13 cellular contexts compared by ENCODE assay signal in the genomic region with DNA sequence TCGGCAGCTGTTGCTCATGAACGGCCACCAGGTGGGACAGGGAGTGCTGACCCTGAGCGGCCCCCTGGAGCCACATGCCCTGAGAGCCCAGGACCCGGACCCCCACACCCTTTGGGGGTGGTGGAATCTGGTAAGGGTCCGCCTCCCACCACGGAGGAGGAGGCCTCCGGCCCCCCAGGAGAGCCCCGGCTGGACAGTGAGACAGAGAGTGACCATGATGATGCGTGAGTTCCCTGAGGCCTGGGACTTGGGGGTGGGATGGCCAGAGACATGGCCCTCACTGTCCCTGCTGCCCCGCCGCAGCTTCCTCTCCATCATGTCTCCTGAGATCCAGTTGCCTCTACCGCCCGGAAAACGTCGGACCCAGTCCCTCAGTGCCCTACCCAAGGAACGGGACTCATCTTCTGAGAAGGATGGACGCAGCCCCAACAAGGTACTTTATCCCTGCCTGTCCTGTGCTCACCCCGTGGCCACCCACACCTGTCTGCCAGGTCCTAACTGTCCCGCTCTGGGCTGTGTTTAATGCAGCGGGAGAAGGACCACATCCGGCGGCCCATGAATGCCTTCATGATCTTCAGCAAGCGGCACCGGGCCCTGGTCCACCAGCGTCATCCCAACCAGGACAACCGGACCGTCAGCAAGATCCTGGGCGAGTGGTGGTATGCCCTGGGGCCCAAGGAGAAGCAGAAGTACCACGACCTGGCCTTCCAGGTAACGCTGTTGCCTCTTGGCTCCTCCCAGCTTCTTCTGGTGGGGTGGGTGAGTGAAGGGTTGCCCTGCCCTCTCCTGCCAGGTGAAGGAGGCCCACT. TPM values are rescaled to one million over a fixed set of nuclear protein-coding genes. Genes with fewer than 3 reads are reported as not detected.
DNase-seq lines count a peak whose midpoint lies in the region; ATAC-seq, FAIRE-seq and TF ChIP-seq lines count a peak whose summit lies in the region.
"Had no signal": no experiment of that assay in that cellular context is flagged by ENCODE, and none has a peak within 500 bp of the region (broad histone marks: within the 10 kb centered on the region; RNA-seq: fewer than 3 reads in every experiment).

No MANE protein-coding gene starts in this region.

- H4K8ac ChIP-seq in H9 (replicated peaks; ENCODE audit: insufficient read length, low read depth, low read length), result no peak overlapping the region

- H3K79me2 ChIP-seq in H9 (ENCODE audit: insufficient read depth, low read length), result peaks cover 3% of the 10 kb centered on the region; the same call in 1 of the 2 replicates
- peaks cover 26% of the 10 kb centered on the region for H3K79me2 ChIP-seq in HepG2 (ENCODE audit: insufficient read depth, low read length)

- no peak overlapping the region for H3K4me3 Mint-ChIP-seq in H9
- H3K4me3 Mint-ChIP-seq: activated naive CD8-positive, alpha-beta T cell treated with anti-CD3 and anti-CD28 coated beads, Interleukin-2, amount 10 ng/mL, durations not matched to agents 7 days and 5 days had no signal

- DNase-seq in H9 (peak; percentile 33), body of pancreas (no peak), HepG2 (ENCODE audit: low spot score) (no peak), D721Med (ENCODE audit: insufficient read length, low spot score) (no peak), NCI-H82 (lab: John Stamatoyannopoulos, UW) (no peak), NCI-H1694 treated with DMSO at 0.1 percent for 48 hours (lab: John Stamatoyannopoulos, UW) (no peak)
- DNase-seq: activated naive CD8-positive, alpha-beta T cell treated with anti-CD3 and anti-CD28 coated beads, Interleukin-2, amount 10 ng/mL, durations not matched to agents 7 days and 5 days; GF-D8; NCI-H1417; NCI-H226 had no signal

- BruUV-seq in HepG2 (replicated peaks; lab: Mats Ljungman, UMichigan), result TSS peak; percentile 10

- TF ChIP-seq POLR2A in body of pancreas (IDR thresholded peaks at IDR 0.05) (no peak), HepG2 (IDR thresholded peaks at IDR 0.05; ENCODE audit: insufficient read depth in 1 of 2, low read depth in 2 of 2, low read length in 2 of 2) (no peak)

- H3K4ac ChIP-seq in H9 (ENCODE audit: low read depth, low read length), result no peak overlapping the region

- no peak overlapping the region for H2AK5ac ChIP-seq in H9 (ENCODE audit: insufficient read length, low read length)

- no peak overlapping the region for H3K9ac ChIP-seq in H9 (ENCODE audit: extremely low read depth, insufficient read length, low read length)
- no peak overlapping the region for H3K9ac ChIP-seq in HepG2 (ENCODE audit: insufficient read depth, low read depth, low read length)

- H3K27ac ChIP-seq in H9 (ENCODE audit: insufficient read length, low read depth, low read length) (no peak overlapping the region), body of pancreas (peak overlapping the region in 3 of 4 donors; percentile 35 to 75 (median 71)), HepG2 (ENCODE audit: extremely low read length, insufficient read depth, low read length) (no peak overlapping the region), thymus (ENCODE audit: low read depth) (peak overlapping the region; percentile 46)

- TF ChIP-seq CTCF in H9 (conservative IDR thresholded peaks at IDR 0.05) (no peak), body of pancreas (IDR thresholded peaks at IDR 0.05) (no peak), HepG2 (CRISPR knock-in tag; IDR thresholded peaks at IDR 0.05) (no peak), D721Med (IDR thresholded peaks at IDR 0.05; ENCODE audit: insufficient read depth, missing control alignments) (no peak)

- ATAC-seq in body of pancreas, result no peak
- no peak for ATAC-seq in HepG2
- ATAC-seq: SK-N-SH treated with all-trans-retinoic acid at 6 μM for 48 hours had no signal

- POLR2A ChIA-PET in HepG2 (lab: Yijun Ruan, JAX), result no interaction called here

- no peak overlapping the region for H3K14ac ChIP-seq in H9 (ENCODE audit: insufficient read depth, low read length)

- no peaks in the 10 kb centered on the region; the same call in 1 of the 2 replicates for H3K27me3 Mint-ChIP-seq in H9 (ENCODE audit: low read depth)
- H3K27me3 Mint-ChIP-seq: activated naive CD8-positive, alpha-beta T cell treated with anti-CD3 and anti-CD28 coated beads, Interleukin-2, amount 10 ng/mL, durations not matched to agents 7 days and 5 days had no signal

- no peak overlapping the region for H4K91ac ChIP-seq in H9 (ENCODE audit: insufficient read length, low read depth, low read length)

- H2BK12ac ChIP-seq in H9 (ENCODE audit: insufficient read length, low read depth, low read length), result no peak overlapping the region

- no peaks in the 10 kb centered on the region for H3K9me3 Mint-ChIP-seq in H9
- H3K9me3 Mint-ChIP-seq: activated naive CD8-positive, alpha-beta T cell treated with anti-CD3 and anti-CD28 coated beads, Interleukin-2, amount 10 ng/mL, durations not matched to agents 7 days and 5 days had no signal

- no peak overlapping the region for H4K5ac ChIP-seq in H9 (ENCODE audit: insufficient read length, low read depth, low read length)

- no peak overlapping the region for H3K18ac ChIP-seq in H9 (ENCODE audit: insufficient read length, low read depth, low read length)

- no peak for TF ChIP-seq RAD21 in HepG2 (CRISPR knock-in tag; IDR thresholded peaks at IDR 0.05)

- peaks cover 11% of the 10 kb centered on the region for H3K23me2 ChIP-seq in H9 (ENCODE audit: insufficient read length, low read depth, low read length, poor library complexity, severe bottlenecking)

- intact Hi-C loops in body of pancreas (cut with DNase I), result no loop called here
- intact Hi-C loops in HepG2 (cut with micrococcal nuclease; ENCODE audit: unreplicated experiment), result no loop called here

- H3K4me3 ChIP-seq in body of pancreas (no peak overlapping the region), HepG2 (replicated peaks in 1 of 3; ENCODE audit: insufficient read depth in 1 of 3, low read depth in 2 of 3, low read length in 3 of 3) (no peak overlapping the region), thymus (ENCODE audit: low read length) (no peak overlapping the region)

- H3K79me1 ChIP-seq in H9 (ENCODE audit: insufficient read depth, low read depth, low read length, poor library complexity, severe bottlenecking), result peaks cover 11% of the 10 kb centered on the region

- in situ Hi-C loops in HepG2 (cut with HindIII; ENCODE audit: extremely low pct_ligation_motif_present, low pct_unique_long_range_greater_than_20kb), result loop anchor here (5.0 kb wide), 1 partner anchor 35 kb away; no protein-coding TSS in a partner anchor

- no peak overlapping the region for H3T11ph ChIP-seq in H9 (ENCODE audit: low read length)

- H3K27me3 ChIP-seq in H9 (ENCODE audit: insufficient read depth, low read length), result no peaks in the 10 kb centered on the region
- H3K27me3 ChIP-seq in body of pancreas, result no peaks in the 10 kb centered on the region
- H3K27me3 ChIP-seq in HepG2 (ENCODE audit: control insufficient read depth in 1 of 2, insufficient read depth in 2 of 2, low read length in 2 of 2), result no peaks in the 10 kb centered on the region; a peak in 1 of 5 replicates
- H3K27me3 ChIP-seq in thymus (ENCODE audit: control insufficient read depth, insufficient read depth), result no peaks in the 10 kb centered on the region

- H3K27ac Mint-ChIP-seq in H9, result peak overlapping the region in 1 of 3 experiments; percentile 54; a peak in 1 of 7 replicates

- peaks cover 19 to 39% of the 10 kb centered on the region in 2 experiments for H3K4me1 Mint-ChIP-seq in H9

- H2BK20ac ChIP-seq in H9 (ENCODE audit: low read depth, low read length, poor library complexity, severe bottlenecking), result no peak overlapping the region

- CTCF ChIA-PET in HepG2 (lab: Yijun Ruan, JAX; ENCODE audit: low intra/inter-chr PET ratio, low total read pairs), result no interaction called here

- TF ChIP-seq EP300 in HepG2 (IDR thresholded peaks at IDR 0.05; ENCODE audit: low read depth in 2 of 2, low read length in 2 of 2) (no peak), HepG2 (CRISPR knock-in tag; IDR thresholded peaks at IDR 0.05; ENCODE audit: borderline replicate concordance) (no peak)

- H2BK120ac ChIP-seq in H9 (ENCODE audit: low read depth, low read length, poor library complexity, severe bottlenecking), result no peak overlapping the region

- FAIRE-seq in HepG2 (lab: Jason Lieb, UNC) (no peak), D721Med (lab: Jason Lieb, UNC) (no peak)

- peaks cover 17 to 28% of the 10 kb centered on the region in 2 donors for H3K36me3 ChIP-seq in body of pancreas (replicated peaks in 1 of 2; ENCODE audit: insufficient read depth in 1 of 2, low read depth in 2 of 2)
- H3K36me3 ChIP-seq in HepG2 (replicated peaks in 1 of 2; ENCODE audit: control insufficient read depth in 1 of 2, insufficient read depth in 2 of 2, low read length in 2 of 2), result peaks cover 25 to 54% of the 10 kb centered on the region in 2 experiments; a peak in 4 of 5 replicates
- peaks cover 57% of the 10 kb centered on the region for H3K36me3 ChIP-seq in thymus (ENCODE audit: control insufficient read depth, insufficient read depth)

- H3K4me1 ChIP-seq in H9 (ENCODE audit: insufficient read depth, low read length) (peaks cover 7% of the 10 kb centered on the region; the same call in 1 of the 2 replicates), body of pancreas (peaks cover 37% of the 10 kb centered on the region), HepG2 (ENCODE audit: insufficient read depth, low read length) (peaks cover 31% of the 10 kb centered on the region), thymus (ENCODE audit: control insufficient read depth, insufficient read depth, low read length) (peaks cover 26% of the 10 kb centered on the region)

- peaks cover 18 to 46% (median 44%) of the 10 kb centered on the region in 3 experiments for H3K36me3 Mint-ChIP-seq in H9 (ENCODE audit: insufficient read depth in 1 of 3, low read depth in 3 of 3)

- H2BK15ac ChIP-seq in H9 (ENCODE audit: low read depth, low read length), result no peak overlapping the region

- H3K4me2 ChIP-seq in H9 (ENCODE audit: insufficient read depth, insufficient read length, low read length) (no peak overlapping the region), HepG2 (ENCODE audit: low read depth, low read length) (no peak overlapping the region)

- H2AFZ ChIP-seq in H9 (ENCODE audit: low read length), result no peak overlapping the region
- H2AFZ ChIP-seq in HepG2 (ENCODE audit: low read length), result no peak overlapping the region

- no peak overlapping the region for H3K56ac ChIP-seq in H9 (ENCODE audit: insufficient read length, low read depth, low read length)

- no CpG with 5 or more reads among the region's 30 CpGs for WGBS in H9 (ENCODE audit: extremely low coverage, insufficient read length, low lambda C conversion rate)
- 85 to 93% methylated on average over 8 to 21 of the region's 30 CpGs for WGBS in body of pancreas, 2 donors
- WGBS in HepG2 (ENCODE audit: low lambda C conversion rate), result over 99% methylated on average over 15 of the region's 30 CpGs
- 97% methylated on average over 30 of the region's 30 CpGs for WGBS in thymus

- no peak overlapping the region for H3K23ac ChIP-seq in H9 (ENCODE audit: insufficient read length, low read depth, low read length)

- no peak overlapping the region for H2BK5ac ChIP-seq in H9 (ENCODE audit: insufficient read length, low read length)

- H4K20me1 ChIP-seq in H9 (ENCODE audit: control insufficient read depth, insufficient read depth, insufficient read length) (peaks cover 3% of the 10 kb centered on the region), HepG2 (ENCODE audit: insufficient read depth, low read length) (peaks cover 11% of the 10 kb centered on the region; the same call in 1 of the 2 replicates)

- no peaks in the 10 kb centered on the region for H3K9me3 ChIP-seq in H9 (ENCODE audit: control insufficient read depth, low read depth, low read length)
- H3K9me3 ChIP-seq in body of pancreas, result no peaks in the 10 kb centered on the region
- no peaks in the 10 kb centered on the region for H3K9me3 ChIP-seq in HepG2 (ENCODE audit: low read length)
- no peaks in the 10 kb centered on the region for H3K9me3 ChIP-seq in thymus (ENCODE audit: control insufficient read depth)

RNA-seq across cellular contexts. Expression of gene PRR19, which starts 14.7 kb away (rescaled TPM):
- total RNA-seq in H9 (2021) (2.9 and 3.2 TPM in 2 replicates), body of pancreas (under 1 TPM in 1 of 2 donors, not detected in 1; 0.52 TPM), HepG2 (2016; rRNA removed; fragmentation: Illumina TruSeq; extraction: Trizol) (0.33 and 0.38 TPM in 2 replicates)
- not detected in 2 replicates for total RNA-seq in HepG2 (2016; cell fraction: cytosol; rRNA removed; fragmentation: Illumina TruSeq; extraction: Trizol; ENCODE audit: low read depth)
- 0.28 and 0.43 TPM in 2 replicates for total RNA-seq in HepG2 (2016; cell fraction: insoluble cytoplasmic fraction; rRNA removed; fragmentation: Illumina TruSeq; extraction: Trizol)
- total RNA-seq in HepG2 (2016; cell fraction: membrane; rRNA removed; fragmentation: Illumina TruSeq; extraction: Trizol), result 0.14 and 0.43 TPM in 2 replicates
- total RNA-seq in HepG2 (2016; cell fraction: nucleus; rRNA removed; fragmentation: Illumina TruSeq; extraction: Trizol), result 0.50 TPM in 1 of 2 replicates, not detected in the other
- polyA plus RNA-seq in HepG2 (2011; rRNA removed) (0.21 and 0.26 TPM in 2 replicates), thymus (0.78 TPM)
- polyA plus RNA-seq in HepG2 (2011; cell fraction: cytosol; rRNA removed), result 0.23 and 0.34 TPM in 2 replicates
- 0.43 and 0.80 TPM in 2 replicates for polyA plus RNA-seq in HepG2 (2011; cell fraction: nucleus; rRNA removed)
- 0.51 TPM in 1 of 2 replicates, not detected in the other for polyA plus RNA-seq in HepG2 (2012)
- polyA plus RNA-seq in HepG2 (2016; cell fraction: cytosol; fragmentation: Illumina TruSeq; extraction: Trizol; ENCODE audit: low read depth), result 0.21 and 0.22 TPM in 2 replicates
- 0.69 and 0.88 TPM in 2 replicates for polyA plus RNA-seq in HepG2 (2016; cell fraction: insoluble cytoplasmic fraction; fragmentation: Illumina TruSeq; extraction: Trizol; ENCODE audit: low read depth)
- 0.19 and 0.38 TPM in 2 replicates for polyA plus RNA-seq in HepG2 (2016; cell fraction: membrane; fragmentation: Illumina TruSeq; extraction: Trizol; ENCODE audit: low read depth)
- 0.57 and 1.5 TPM in 2 replicates for polyA plus RNA-seq in HepG2 (2016; cell fraction: nucleus; fragmentation: Illumina TruSeq; extraction: Trizol; ENCODE audit: insufficient read depth, low read depth)
- polyA minus RNA-seq in HepG2 (2011; rRNA and poly(A)+ RNA removed; ENCODE audit: low replicate concordance), result 0.94 and 1.4 TPM in 2 replicates
- polyA minus RNA-seq in HepG2 (2011; cell fraction: cytosol; rRNA and poly(A)+ RNA removed), result 0.88 TPM in 1 of 2 replicates, not detected in the other
- 0.25 TPM in 1 of 2 replicates, not detected in the other for polyA minus RNA-seq in HepG2 (2011; cell fraction: nucleus; rRNA and poly(A)+ RNA removed)
- total RNA-seq: mononuclear cell had no signal

RNA-seq across cellular contexts. Expression of gene PAFAH1B3, which starts 15.2 kb away (rescaled TPM):
- total RNA-seq in H9 (2021), result 109 and 113 TPM in 2 replicates
- total RNA-seq in body of pancreas, result 10 to 100 TPM in 1 of 2 donors, 1 to 10 TPM in 1; 7.9 to 12.5 TPM
- 58.0 and 58.6 TPM in 2 replicates for total RNA-seq in HepG2 (2016; rRNA removed; fragmentation: Illumina TruSeq; extraction: Trizol)
- 50.5 and 73.0 TPM in 2 replicates for total RNA-seq in HepG2 (2016; cell fraction: cytosol; rRNA removed; fragmentation: Illumina TruSeq; extraction: Trizol; ENCODE audit: low read depth)
- total RNA-seq in HepG2 (2016; cell fraction: insoluble cytoplasmic fraction; rRNA removed; fragmentation: Illumina TruSeq; extraction: Trizol), result 61.4 and 62.4 TPM in 2 replicates
- total RNA-seq in HepG2 (2016; cell fraction: membrane; rRNA removed; fragmentation: Illumina TruSeq; extraction: Trizol), result 53.6 and 73.9 TPM in 2 replicates
- total RNA-seq in HepG2 (2016; cell fraction: nucleus; rRNA removed; fragmentation: Illumina TruSeq; extraction: Trizol), result 23.8 and 27.3 TPM in 2 replicates
- 27.4 and 31.2 TPM in 2 replicates for polyA plus RNA-seq in HepG2 (2011; rRNA removed)
- polyA plus RNA-seq in HepG2 (2011; cell fraction: cytosol; rRNA removed), result 38.9 and 49.7 TPM in 2 replicates
- polyA plus RNA-seq in HepG2 (2011; cell fraction: nucleus; rRNA removed), result 31.1 and 32.3 TPM in 2 replicates
- 21.3 and 29.1 TPM in 2 replicates for polyA plus RNA-seq in HepG2 (2012)
- 59.5 and 77.2 TPM in 2 replicates for polyA plus RNA-seq in HepG2 (2016; cell fraction: cytosol; fragmentation: Illumina TruSeq; extraction: Trizol; ENCODE audit: low read depth)
- polyA plus RNA-seq in HepG2 (2016; cell fraction: insoluble cytoplasmic fraction; fragmentation: Illumina TruSeq; extraction: Trizol; ENCODE audit: low read depth), result 57.4 and 72.9 TPM in 2 replicates
- polyA plus RNA-seq in HepG2 (2016; cell fraction: membrane; fragmentation: Illumina TruSeq; extraction: Trizol; ENCODE audit: low read depth), result 53.3 and 66.7 TPM in 2 replicates
- 41.3 and 41.9 TPM in 2 replicates for polyA plus RNA-seq in HepG2 (2016; cell fraction: nucleus; fragmentation: Illumina TruSeq; extraction: Trizol; ENCODE audit: insufficient read depth, low read depth)
- 27.9 and 60.4 TPM in 2 replicates for polyA minus RNA-seq in HepG2 (2011; rRNA and poly(A)+ RNA removed; ENCODE audit: low replicate concordance)
- polyA minus RNA-seq in HepG2 (2011; cell fraction: cytosol; rRNA and poly(A)+ RNA removed), result 16.4 and 20.1 TPM in 2 replicates
- 7.9 and 8.8 TPM in 2 replicates for polyA minus RNA-seq in HepG2 (2011; cell fraction: nucleus; rRNA and poly(A)+ RNA removed)
- polyA plus RNA-seq in thymus, result 25.6 TPM

RNA-seq across cellular contexts. Expression of gene CIC, which starts 18.2 kb away (rescaled TPM):
- 54.0 and 56.0 TPM in 2 replicates for total RNA-seq in H9 (2021)
- total RNA-seq in body of pancreas, result 10 to 100 TPM; 40.5 to 61.0 TPM
- total RNA-seq in HepG2 (2016; rRNA removed; fragmentation: Illumina TruSeq; extraction: Trizol), result 5.4 and 8.0 TPM in 2 replicates
- 1.5 and 1.8 TPM in 2 replicates for total RNA-seq in HepG2 (2016; cell fraction: cytosol; rRNA removed; fragmentation: Illumina TruSeq; extraction: Trizol; ENCODE audit: low read depth)
- 5.2 and 7.8 TPM in 2 replicates for total RNA-seq in HepG2 (2016; cell fraction: insoluble cytoplasmic fraction; rRNA removed; fragmentation: Illumina TruSeq; extraction: Trizol)
- 4.6 and 4.9 TPM in 2 replicates for total RNA-seq in HepG2 (2016; cell fraction: membrane; rRNA removed; fragmentation: Illumina TruSeq; extraction: Trizol)
- 10.4 and 12.3 TPM in 2 replicates for total RNA-seq in HepG2 (2016; cell fraction: nucleus; rRNA removed; fragmentation: Illumina TruSeq; extraction: Trizol)
- 5.9 and 8.3 TPM in 2 replicates for polyA plus RNA-seq in HepG2 (2011; rRNA removed)
- polyA plus RNA-seq in HepG2 (2011; cell fraction: cytosol; rRNA removed), result 3.3 and 5.6 TPM in 2 replicates
- polyA plus RNA-seq in HepG2 (2011; cell fraction: nucleus; rRNA removed), result 60.6 and 75.8 TPM in 2 replicates
- polyA plus RNA-seq in HepG2 (2012), result 17.6 and 25.1 TPM in 2 replicates
- polyA plus RNA-seq in HepG2 (2016; cell fraction: cytosol; fragmentation: Illumina TruSeq; extraction: Trizol; ENCODE audit: low read depth), result 1.7 and 1.9 TPM in 2 replicates
- polyA plus RNA-seq in HepG2 (2016; cell fraction: insoluble cytoplasmic fraction; fragmentation: Illumina TruSeq; extraction: Trizol; ENCODE audit: low read depth), result 10.1 and 16.9 TPM in 2 replicates
- polyA plus RNA-seq in HepG2 (2016; cell fraction: membrane; fragmentation: Illumina TruSeq; extraction: Trizol; ENCODE audit: low read depth), result 5.7 and 6.0 TPM in 2 replicates
- 61.0 and 65.4 TPM in 2 replicates for polyA plus RNA-seq in HepG2 (2016; cell fraction: nucleus; fragmentation: Illumina TruSeq; extraction: Trizol; ENCODE audit: insufficient read depth, low read depth)
- polyA minus RNA-seq in HepG2 (2011; rRNA and poly(A)+ RNA removed; ENCODE audit: low replicate concordance), result 3.6 and 7.9 TPM in 2 replicates
- 9.1 and 10.8 TPM in 2 replicates for polyA minus RNA-seq in HepG2 (2011; cell fraction: cytosol; rRNA and poly(A)+ RNA removed)
- 14.7 and 15.5 TPM in 2 replicates for polyA minus RNA-seq in HepG2 (2011; cell fraction: nucleus; rRNA and poly(A)+ RNA removed)
- 52.2 TPM for polyA plus RNA-seq in thymus

RNA-seq across cellular contexts. Expression of gene TMEM145, which starts 25.9 kb away (rescaled TPM):
- total RNA-seq in H9 (2021), result 2.8 and 4.5 TPM in 2 replicates
- not detected for total RNA-seq in body of pancreas
- 0.07 TPM in 1 of 2 replicates, not detected in the other for total RNA-seq in HepG2 (2016; rRNA removed; fragmentation: Illumina TruSeq; extraction: Trizol)
- not detected in 2 replicates for total RNA-seq in HepG2 (2016; cell fraction: cytosol; rRNA removed; fragmentation: Illumina TruSeq; extraction: Trizol; ENCODE audit: low read depth)
- total RNA-seq in HepG2 (2016; cell fraction: insoluble cytoplasmic fraction; rRNA removed; fragmentation: Illumina TruSeq; extraction: Trizol), result 0.13 and 0.15 TPM in 2 replicates
- not detected in 2 replicates for total RNA-seq in HepG2 (2016; cell fraction: membrane; rRNA removed; fragmentation: Illumina TruSeq; extraction: Trizol)
- total RNA-seq in HepG2 (2016; cell fraction: nucleus; rRNA removed; fragmentation: Illumina TruSeq; extraction: Trizol), result 0.88 and 1.9 TPM in 2 replicates
- polyA plus RNA-seq in HepG2 (2011; rRNA removed), result 5.1 and 5.5 TPM in 2 replicates
- polyA plus RNA-seq in HepG2 (2011; cell fraction: cytosol; rRNA removed), result 2.0 and 2.3 TPM in 2 replicates
- 39.2 and 50.9 TPM in 2 replicates for polyA plus RNA-seq in HepG2 (2011; cell fraction: nucleus; rRNA removed)
- 2.9 and 6.2 TPM in 2 replicates for polyA plus RNA-seq in HepG2 (2012)
- 0.26 TPM in 1 of 2 replicates, not detected in the other for polyA plus RNA-seq in HepG2 (2016; cell fraction: cytosol; fragmentation: Illumina TruSeq; extraction: Trizol; ENCODE audit: low read depth)
- 0.57 and 0.73 TPM in 2 replicates for polyA plus RNA-seq in HepG2 (2016; cell fraction: insoluble cytoplasmic fraction; fragmentation: Illumina TruSeq; extraction: Trizol; ENCODE audit: low read depth)
- 0.17 and 0.27 TPM in 2 replicates for polyA plus RNA-seq in HepG2 (2016; cell fraction: membrane; fragmentation: Illumina TruSeq; extraction: Trizol; ENCODE audit: low read depth)
- polyA plus RNA-seq in HepG2 (2016; cell fraction: nucleus; fragmentation: Illumina TruSeq; extraction: Trizol; ENCODE audit: insufficient read depth, low read depth), result 1.7 and 2.8 TPM in 2 replicates
- polyA minus RNA-seq in HepG2 (2011; rRNA and poly(A)+ RNA removed; ENCODE audit: low replicate concordance), result 0.44 and 14.7 TPM in 2 replicates
- 1.3 and 4.2 TPM in 2 replicates for polyA minus RNA-seq in HepG2 (2011; cell fraction: cytosol; rRNA and poly(A)+ RNA removed)
- 16.7 and 20.3 TPM in 2 replicates for polyA minus RNA-seq in HepG2 (2011; cell fraction: nucleus; rRNA and poly(A)+ RNA removed)
- 0.78 TPM for polyA plus RNA-seq in thymus
- total RNA-seq: mononuclear cell had no signal

RNA-seq across cellular contexts. Expression of gene ERF, which starts 32.3 kb away (rescaled TPM):
- total RNA-seq in H9 (2021), result 120 and 126 TPM in 2 replicates
- 10 to 100 TPM; 10.6 to 31.6 TPM for total RNA-seq in body of pancreas
- total RNA-seq in HepG2 (2016; rRNA removed; fragmentation: Illumina TruSeq; extraction: Trizol), result 43.2 and 67.1 TPM in 2 replicates
- total RNA-seq in HepG2 (2016; cell fraction: cytosol; rRNA removed; fragmentation: Illumina TruSeq; extraction: Trizol; ENCODE audit: low read depth), result 54.9 and 66.8 TPM in 2 replicates
- total RNA-seq in HepG2 (2016; cell fraction: insoluble cytoplasmic fraction; rRNA removed; fragmentation: Illumina TruSeq; extraction: Trizol), result 35.3 and 68.2 TPM in 2 replicates
- total RNA-seq in HepG2 (2016; cell fraction: membrane; rRNA removed; fragmentation: Illumina TruSeq; extraction: Trizol), result 104 and 115 TPM in 2 replicates
- total RNA-seq in HepG2 (2016; cell fraction: nucleus; rRNA removed; fragmentation: Illumina TruSeq; extraction: Trizol), result 31.2 and 38.3 TPM in 2 replicates
- 62.5 and 69.9 TPM in 2 replicates for polyA plus RNA-seq in HepG2 (2011; rRNA removed)
- 36.9 and 45.9 TPM in 2 replicates for polyA plus RNA-seq in HepG2 (2011; cell fraction: cytosol; rRNA removed)
- 109 and 170 TPM in 2 replicates for polyA plus RNA-seq in HepG2 (2011; cell fraction: nucleus; rRNA removed)
- 38.4 and 44.3 TPM in 2 replicates for polyA plus RNA-seq in HepG2 (2012)
- 30.4 TPM in 2 replicates for polyA plus RNA-seq in HepG2 (2016; cell fraction: cytosol; fragmentation: Illumina TruSeq; extraction: Trizol; ENCODE audit: low read depth)
- 56.4 and 79.4 TPM in 2 replicates for polyA plus RNA-seq in HepG2 (2016; cell fraction: insoluble cytoplasmic fraction; fragmentation: Illumina TruSeq; extraction: Trizol; ENCODE audit: low read depth)
- polyA plus RNA-seq in HepG2 (2016; cell fraction: membrane; fragmentation: Illumina TruSeq; extraction: Trizol; ENCODE audit: low read depth), result 55.2 and 69.1 TPM in 2 replicates
- polyA plus RNA-seq in HepG2 (2016; cell fraction: nucleus; fragmentation: Illumina TruSeq; extraction: Trizol; ENCODE audit: insufficient read depth, low read depth), result 77.4 and 89.7 TPM in 2 replicates
- 39.2 and 85.5 TPM in 2 replicates for polyA minus RNA-seq in HepG2 (2011; rRNA and poly(A)+ RNA removed; ENCODE audit: low replicate concordance)
- polyA minus RNA-seq in HepG2 (2011; cell fraction: cytosol; rRNA and poly(A)+ RNA removed), result 38.3 and 50.2 TPM in 2 replicates
- 40.9 and 56.5 TPM in 2 replicates for polyA minus RNA-seq in HepG2 (2011; cell fraction: nucleus; rRNA and poly(A)+ RNA removed)
- polyA plus RNA-seq in thymus, result 53.7 TPM

Comparison
In these comparisons a context has a peak if more than half of its experiments do, and no peak if none do; other contexts are left out.
1. H3K27ac ChIP-seq: peak in body of pancreas (3 of 4) and thymus (single experiment); none in H9 (single experiment) and HepG2 (single experiment).